12 cellular contexts compared by ENCODE assay signal in genomic region chr14:93986972-93987371, GRCh38. TPM values are rescaled to one million over a fixed set of nuclear protein-coding genes. Genes with fewer than 3 reads are reported as not detected.
DNase-seq lines count a peak whose midpoint lies in the region; ATAC-seq and TF ChIP-seq lines count a peak whose summit lies in the region.
"Had no signal": no experiment of that assay in that cellular context is flagged by ENCODE, and none has a peak within 500 bp of the region (broad histone marks: within the 10 kb centered on the region; RNA-seq: fewer than 3 reads in every experiment).

No MANE protein-coding gene starts in this region.

- H3K9me2 ChIP-seq in SK-N-SH = no peaks in the 10 kb centered on the region

- H3K9me3 ChIP-seq in SK-N-SH (no peaks in the 10 kb centered on the region), heart right ventricle (no peaks in the 10 kb centered on the region), A673 (ENCODE audit: low read depth, low read length, poor library complexity, severe bottlenecking) (no peaks in the 10 kb centered on the region)

- DNase-seq in SK-N-SH (no peak), heart right ventricle (peak; percentile 37 to 61), A673 (ENCODE audit: low spot score) (no peak)
- no peak for DNase-seq in stimulated activated effector memory CD8-positive, alpha-beta T cell treated with anti-CD3 and anti-CD28 coated beads, Interleukin-12 subunit alpha, Interleukin-12 subunit beta, amount 100 ng/mL, for 72 hours (ENCODE audit: low spot score in 2 of 2)
- DNase-seq in effector memory CD8-positive, alpha-beta T cell = no peak
- DNase-seq: activated effector memory CD4-positive, alpha-beta T cell treated with Interleukin-2 at 50 U/mL for 16 hours; CD8-positive, alpha-beta T cell; GDM1 had no signal

- H3K4me2 ChIP-seq in SK-N-SH = no peak overlapping the region

- H3K4me3 ChIP-seq in SK-N-SH (ENCODE audit: low read depth in 2 of 2, low read length in 1 of 2) (no peak overlapping the region), heart right ventricle (no peak overlapping the region), A673 (ENCODE audit: low read depth, low read length, poor library complexity, severe bottlenecking) (no peak overlapping the region)

- no peaks in the 10 kb centered on the region for H4K20me1 ChIP-seq in SK-N-SH (ENCODE audit: insufficient read depth)

- H3K27me3 ChIP-seq in SK-N-SH (ENCODE audit: insufficient read depth) = no peaks in the 10 kb centered on the region
- H3K27me3 ChIP-seq in heart right ventricle = no peaks in the 10 kb centered on the region
- H3K27me3 ChIP-seq in A673 (replicated peaks; ENCODE audit: insufficient read depth, low read depth, low read length, poor library complexity) = no peaks in the 10 kb centered on the region

- H3K27me3 Mint-ChIP-seq in effector memory CD8-positive, alpha-beta T cell = peaks cover 0 to 8% of the 10 kb centered on the region in 2 donors

- TF ChIP-seq CTCF in SK-N-SH (IDR thresholded peaks at IDR 0.05) = no peak
- no peak for TF ChIP-seq CTCF in heart right ventricle (IDR thresholded peaks at IDR 0.05)
- TF ChIP-seq CTCF in A673 (conservative IDR thresholded peaks at IDR 0.05; ENCODE audit: low read depth, low read length) = no peak

- H2AFZ ChIP-seq in SK-N-SH (ENCODE audit: low read depth) = no peak overlapping the region

- H3K27ac Mint-ChIP-seq in stimulated activated effector memory CD8-positive, alpha-beta T cell treated with anti-CD3 and anti-CD28 coated beads, Interleukin-12 subunit alpha, Interleukin-12 subunit beta, amount 100 ng/mL, for 72 hours = peak overlapping the region; percentile 23
- no peak overlapping the region for H3K27ac Mint-ChIP-seq in effector memory CD8-positive, alpha-beta T cell
- H3K27ac Mint-ChIP-seq: CD8-positive, alpha-beta T cell; memory B cell had no signal

- BruUV-seq in A673 (replicated peaks; lab: Mats Ljungman, UMichigan) = no TSS peak

- peak; percentile 5; the same call in 2 of the 3 replicates for ATAC-seq in SK-N-SH treated with all-trans-retinoic acid at 6 μM for 48 hours
- ATAC-seq in heart right ventricle = peak; percentile 60 to 84 (median 72)
- ATAC-seq in stimulated activated effector memory CD8-positive, alpha-beta T cell treated with anti-CD3 and anti-CD28 coated beads, Interleukin-12 subunit alpha, Interleukin-12 subunit beta, amount 100 ng/mL, for 72 hours = no peak
- no peak for ATAC-seq in effector memory CD8-positive, alpha-beta T cell (replicated peaks)
- ATAC-seq: CD8-positive, alpha-beta T cell had no signal

- H3K4me1 ChIP-seq in SK-N-SH (ENCODE audit: control insufficient read depth in 1 of 2, insufficient read depth in 2 of 2, low read depth in 1 of 2, low read length in 1 of 2) (peaks cover 5 to 7% of the 10 kb centered on the region in 2 experiments; a peak in 2 of 4 replicates), heart right ventricle (peaks cover 0 to 58% (median 35%) of the 10 kb centered on the region in 9 donors), A673 (ENCODE audit: insufficient read depth, low read length, poor library complexity, severe bottlenecking) (no peaks in the 10 kb centered on the region)

- H3K27ac ChIP-seq in SK-N-SH (ENCODE audit: low read depth in 2 of 2, low read length in 1 of 2) (no peak overlapping the region), heart right ventricle (peak overlapping the region; percentile 37 to 92 (median 84)), A673 (ENCODE audit: low read depth, low read length, poor library complexity, severe bottlenecking) (no peak overlapping the region)

- H3K9ac ChIP-seq in SK-N-SH = no peak overlapping the region

- intact Hi-C loops in heart right ventricle (cut with DNase I) = no loop called here
- intact Hi-C loops in A673 (cut with micrococcal nuclease; ENCODE audit: unreplicated experiment) = no loop called here

- 82% methylated on average over 5 of the region's 9 CpGs for WGBS in SK-N-SH (ENCODE audit: low lambda C conversion rate)
- WGBS in heart right ventricle, 2 donors = 40 to 58% methylated on average over 9 of the region's 9 CpGs

- H3K36me3 Mint-ChIP-seq in stimulated activated effector memory CD8-positive, alpha-beta T cell treated with anti-CD3 and anti-CD28 coated beads, Interleukin-12 subunit alpha, Interleukin-12 subunit beta, amount 100 ng/mL, for 72 hours = no peaks in the 10 kb centered on the region
- peaks cover 5% of the 10 kb centered on the region for H3K36me3 Mint-ChIP-seq in effector memory CD8-positive, alpha-beta T cell (ENCODE audit: insufficient read depth)
- H3K36me3 Mint-ChIP-seq: CD8-positive, alpha-beta T cell; memory B cell had no signal

- no peaks in the 10 kb centered on the region for H3F3A ChIP-seq in SK-N-SH (replicated peaks; ENCODE audit: insufficient read depth)

- H3K36me3 ChIP-seq in SK-N-SH (replicated peaks in 1 of 2; ENCODE audit: control insufficient read depth in 1 of 2, insufficient read depth in 2 of 2, low read length in 1 of 2) (no peaks in the 10 kb centered on the region), heart right ventricle (no peaks in the 10 kb centered on the region), A673 (ENCODE audit: insufficient read depth, low read length, poor library complexity, severe bottlenecking) (no peaks in the 10 kb centered on the region)

- CTCF ChIA-PET in SK-N-SH (lab: Yijun Ruan, JAX) = interaction anchor here (1.1 to 6.5 kb wide), 5 partner anchors 10 to 150 kb away, joined by 3 to 38 read pairs (median 4); partner anchors contain the start of gene CCDC197
- CTCF ChIA-PET in A673 (lab: Charles Lee) = interaction anchor here (0.7 kb wide), 1 partner anchor 24 kb away, joined by 6 read pairs; no protein-coding TSS in a partner anchor

- no peak overlapping the region for H3K4me3 Mint-ChIP-seq in stimulated activated effector memory CD8-positive, alpha-beta T cell treated with anti-CD3 and anti-CD28 coated beads, Interleukin-12 subunit alpha, Interleukin-12 subunit beta, amount 100 ng/mL, for 72 hours
- H3K4me3 Mint-ChIP-seq in effector memory CD8-positive, alpha-beta T cell = no peak overlapping the region
- H3K4me3 Mint-ChIP-seq: CD8-positive, alpha-beta T cell; memory B cell had no signal

- POLR2A ChIA-PET in SK-N-SH (lab: Yijun Ruan, JAX) = no interaction called here
- POLR2A ChIA-PET in A673 (lab: Charles Lee; ENCODE audit: low non-redundant PET) = no interaction called here

- no peaks in the 10 kb centered on the region for H3K79me2 ChIP-seq in SK-N-SH (ENCODE audit: insufficient read depth)

- no peak for TF ChIP-seq RAD21 in SK-N-SH (IDR thresholded peaks at IDR 0.05; ENCODE audit: low read length)

- no peak for TF ChIP-seq EP300 in SK-N-SH (IDR thresholded peaks at IDR 0.05; ENCODE audit: borderline replicate concordance in 1 of 2, low read depth in 1 of 2, low read length in 1 of 2)

- H3K9me3 Mint-ChIP-seq in stimulated activated effector memory CD8-positive, alpha-beta T cell treated with anti-CD3 and anti-CD28 coated beads, Interleukin-12 subunit alpha, Interleukin-12 subunit beta, amount 100 ng/mL, for 72 hours = no peaks in the 10 kb centered on the region
- H3K9me3 Mint-ChIP-seq in effector memory CD8-positive, alpha-beta T cell = no peaks in the 10 kb centered on the region
- H3K9me3 Mint-ChIP-seq: CD8-positive, alpha-beta T cell; memory B cell had no signal

- peaks cover 28% of the 10 kb centered on the region for H3K4me1 Mint-ChIP-seq in stimulated activated effector memory CD8-positive, alpha-beta T cell treated with anti-CD3 and anti-CD28 coated beads, Interleukin-12 subunit alpha, Interleukin-12 subunit beta, amount 100 ng/mL, for 72 hours
- peaks cover 0 to 5% of the 10 kb centered on the region in 2 donors for H3K4me1 Mint-ChIP-seq in effector memory CD8-positive, alpha-beta T cell (ENCODE audit: low read depth in 2 of 2)

TF ChIP-seq in SK-N-SH treated with all-trans-retinoic acid at 6 μM for 48 hours, 23 proteins besides CTCF, POLR2A, EP300 and RAD21 (continues in another document):
- no peak for TF ChIP-seq ESRRG (CRISPR knock-in tag; IDR thresholded peaks at IDR 0.05)

TF ChIP-seq in SK-N-SH, 30 proteins besides CTCF, POLR2A, EP300 and RAD21 (continues in another document):
- TF ChIP-seq GATA2 (CRISPR knock-in tag; IDR thresholded peaks at IDR 0.05) (no peak), FOXM1 (IDR thresholded peaks at IDR 0.05; ENCODE audit: low read depth) (no peak), EZH2phosphoT487 (IDR thresholded peaks at IDR 0.05; ENCODE audit: borderline replicate concordance, low read depth) (no peak), FOSL2 (IDR thresholded peaks at IDR 0.05; ENCODE audit: borderline replicate concordance, low read depth) (no peak), RXRA (IDR thresholded peaks at IDR 0.05; ENCODE audit: borderline replicate concordance, low read depth) (no peak)

RNA-seq across cellular contexts. Expression of gene CCDC197, which starts 10.1 kb away (rescaled TPM):
- polyA plus RNA-seq in SK-N-SH (2012; rRNA removed) = not detected in 2 replicates
- not detected in 2 replicates for polyA plus RNA-seq in SK-N-SH (2012; cell fraction: cytosol; rRNA removed)
- not detected in 2 replicates for polyA plus RNA-seq in SK-N-SH (2012; cell fraction: nucleus; rRNA removed)
- 1 to 10 TPM in 3 of 10 donors, under 1 TPM in 6, not detected in 1; 0.40 to 1.6 (median 0.75) TPM for total RNA-seq in heart right ventricle
- 1 to 10 TPM in 1 of 2 donors, not detected in 1; 1.3 TPM for polyA plus RNA-seq in heart right ventricle
- not detected in 2 replicates for total RNA-seq in A673 (2021)
- total RNA-seq: CD8-positive, alpha-beta T cell; HT1080; omental fat pad had no signal

RNA-seq across cellular contexts. Expression of gene ASB2, which starts 10.6 kb away (rescaled TPM):
- polyA plus RNA-seq in SK-N-SH (2012; rRNA removed) (0.13 and 0.15 TPM in 2 replicates), heart right ventricle (100 to 1,000 TPM in 1 of 2 donors, 10 to 100 TPM in 1; 19.6 to 374 TPM)
- 0.01 and 0.03 TPM in 2 replicates for polyA plus RNA-seq in SK-N-SH (2012; cell fraction: cytosol; rRNA removed)
- 0.20 and 0.33 TPM in 2 replicates for polyA plus RNA-seq in SK-N-SH (2012; cell fraction: nucleus; rRNA removed)
- total RNA-seq in heart right ventricle (100 to 1,000 TPM in 9 of 10 donors, 10 to 100 TPM in 1; 85.7 to 253 (median 168) TPM), A673 (2021) (not detected in 2 replicates)
- total RNA-seq: HT1080 had no signal

RNA-seq across cellular contexts. Expression of gene OTUB2, which starts 39.2 kb away (rescaled TPM):
- polyA plus RNA-seq in SK-N-SH (2012; rRNA removed) (1.3 and 1.4 TPM in 2 replicates), heart right ventricle (under 1 TPM; 0.22 to 0.29 TPM)
- polyA plus RNA-seq in SK-N-SH (2012; cell fraction: cytosol; rRNA removed) = 0.93 and 1.3 TPM in 2 replicates
- polyA plus RNA-seq in SK-N-SH (2012; cell fraction: nucleus; rRNA removed) = 1.6 and 1.9 TPM in 2 replicates
- total RNA-seq in heart right ventricle (under 1 TPM in 9 of 10 donors, not detected in 1; 0.07 to 0.37 (median 0.15) TPM), A673 (2021) (1.1 and 2.3 TPM in 2 replicates)
- total RNA-seq: CD8-positive, alpha-beta T cell had no signal

RNA-seq across cellular contexts. Expression of gene FAM181A, which starts 59.8 kb away (rescaled TPM):
- polyA plus RNA-seq in SK-N-SH (2012; rRNA removed) (not detected in 2 replicates), heart right ventricle (not detected)
- polyA plus RNA-seq in SK-N-SH (2012; cell fraction: cytosol; rRNA removed) = not detected in 2 replicates
- polyA plus RNA-seq in SK-N-SH (2012; cell fraction: nucleus; rRNA removed) = not detected in 2 replicates
- total RNA-seq in heart right ventricle (not detected), A673 (2021) (not detected in 2 replicates)
- total RNA-seq: CD8-positive, alpha-beta T cell; HT1080; omental fat pad had no signal

Comparison
In these comparisons a context has a peak if more than half of its experiments do, and no peak if none do; other contexts are left out.
1. ATAC-seq: peak in SK-N-SH treated with all-trans-retinoic acid at 6 μM for 48 hours (single experiment) and heart right ventricle (8 of 8); none in stimulated activated effector memory CD8-positive, alpha-beta T cell treated with anti-CD3 and anti-CD28 coated beads, Interleukin-12 subunit alpha, Interleukin-12 subunit beta, amount 100 ng/mL, for 72 hours (single experiment) and effector memory CD8-positive, alpha-beta T cell (single experiment).
2. DNase-seq: peak in heart right ventricle (2 of 2); none in SK-N-SH (single experiment), stimulated activated effector memory CD8-positive, alpha-beta T cell treated with anti-CD3 and anti-CD28 coated beads, Interleukin-12 subunit alpha, Interleukin-12 subunit beta, amount 100 ng/mL, for 72 hours (0 of 2), A673 (single experiment) and effector memory CD8-positive, alpha-beta T cell (0 of 3).
3. H3K27ac ChIP-seq: peak in heart right ventricle (10 of 10); none in SK-N-SH (0 of 2) and A673 (single experiment).
4. RNA of gene ASB2, which starts 10.6 kb away (total RNA-seq): 85.7 to 253 TPM in heart right ventricle; not detected in A673; every median in the first group is over 10 times any median in the second.